Comparison of ENCODE assay signal across 13 cellular contexts in genomic region chr7:49771427-49772176, GRCh38. TPM values are rescaled to one million over a fixed set of nuclear protein-coding genes. Genes with fewer than 3 reads are reported as not detected.
DNase-seq lines count a peak whose midpoint lies in the region; ATAC-seq, FAIRE-seq and TF ChIP-seq lines count a peak whose summit lies in the region.
"Had no signal": no experiment of that assay in that cellular context is flagged by ENCODE, and none has a peak within 500 bp of the region (broad histone marks: within the 10 kb centered on the region; RNA-seq: fewer than 3 reads in every experiment).

No MANE protein-coding gene starts in this region.

- H4K8ac ChIP-seq in trophoblast cell (ENCODE audit: low read depth, low read length): no peak overlapping the region

- intact Hi-C loops in pancreas (cut with DNase I): no loop called here

- H3K27ac Mint-ChIP-seq in neural progenitor cell (no peak overlapping the region), mesothelial cell of epicardium (no peak overlapping the region)

- ATAC-seq in GM18907 (IDR thresholded peaks at IDR 0.05; ENCODE audit: unreplicated experiment) (peak; percentile 28), GM21786 (IDR thresholded peaks at IDR 0.05; ENCODE audit: unreplicated experiment) (peak; percentile 33), HG03175 (IDR thresholded peaks at IDR 0.05; ENCODE audit: unreplicated experiment) (peak; percentile 34), pancreas (no peak)

- H3K27ac ChIP-seq in neural progenitor cell (no peak overlapping the region), trophoblast cell (ENCODE audit: low read depth, low read length) (no peak overlapping the region), pancreas (no peak overlapping the region)
- H3K27ac ChIP-seq: BLaER1 treated with 17β-estradiol and CSF1 and Interleukin-3, amounts not matched to agents 10 nM and 100 nM; neutrophil; skin epidermis had no signal

- no peak overlapping the region for H2BK120ac ChIP-seq in trophoblast cell (ENCODE audit: insufficient read depth, low read length, poor library complexity)

- no peaks in the 10 kb centered on the region for H3K9me3 Mint-ChIP-seq in neural progenitor cell
- no peaks in the 10 kb centered on the region for H3K9me3 Mint-ChIP-seq in mesothelial cell of epicardium

- no peaks in the 10 kb centered on the region for H3K36me3 Mint-ChIP-seq in neural progenitor cell
- H3K36me3 Mint-ChIP-seq in mesothelial cell of epicardium: no peaks in the 10 kb centered on the region

- H3K36me3 ChIP-seq in neural progenitor cell: no peaks in the 10 kb centered on the region
- H3K36me3 ChIP-seq in trophoblast cell (ENCODE audit: control insufficient read depth in 1 of 2, insufficient read depth in 2 of 2, low read length in 2 of 2): no peaks in the 10 kb centered on the region
- H3K36me3 ChIP-seq in pancreas: no peaks in the 10 kb centered on the region
- H3K36me3 ChIP-seq: BLaER1 treated with 17β-estradiol and CSF1 and Interleukin-3, amounts not matched to agents 10 nM and 100 nM; neutrophil had no signal

- peaks cover 17% of the 10 kb centered on the region for H4K20me1 ChIP-seq in neural progenitor cell (ENCODE audit: low read depth)

- H3F3A ChIP-seq in neural progenitor cell (ENCODE audit: low read depth): peaks cover 13% of the 10 kb centered on the region

- H3K4me2 ChIP-seq in neural progenitor cell (no peak overlapping the region), trophoblast cell (ENCODE audit: low read length) (no peak overlapping the region)

- H2BK12ac ChIP-seq in trophoblast cell (ENCODE audit: low read length): no peak overlapping the region

- H3K4me3 ChIP-seq in neural progenitor cell (no peak overlapping the region), trophoblast cell (ENCODE audit: low read depth, low read length) (no peak overlapping the region), pancreas (no peak overlapping the region)
- H3K4me3 ChIP-seq: BLaER1 treated with 17β-estradiol and CSF1 and Interleukin-3, amounts not matched to agents 10 nM and 100 nM; skin epidermis had no signal

- H3K79me2 ChIP-seq in neural progenitor cell (ENCODE audit: low read depth): no peaks in the 10 kb centered on the region
- no peaks in the 10 kb centered on the region for H3K79me2 ChIP-seq in trophoblast cell (ENCODE audit: control insufficient read depth, insufficient read depth, low read length, poor library complexity)

- H3K4ac ChIP-seq in trophoblast cell (ENCODE audit: low read depth, low read length): no peak overlapping the region

- H3K27me3 Mint-ChIP-seq in neural progenitor cell (ENCODE audit: insufficient read depth, low read depth) (peaks cover 48% of the 10 kb centered on the region), mesothelial cell of epicardium (ENCODE audit: low read depth) (peaks cover 87% of the 10 kb centered on the region)

- H3K4me1 ChIP-seq in neural progenitor cell: peaks cover 17% of the 10 kb centered on the region
- peaks cover 14 to 21% of the 10 kb centered on the region in 2 experiments for H3K4me1 ChIP-seq in trophoblast cell (ENCODE audit: control insufficient read depth in 1 of 2, insufficient read depth in 2 of 2, low read length in 2 of 2)
- peaks cover 0 to 12% (median 10%) of the 10 kb centered on the region in 3 donors for H3K4me1 ChIP-seq in pancreas

- no peak for FAIRE-seq in pancreas (lab: Jason Lieb, UNC)

- peak overlapping the region; percentile 67 for H3K4me3 Mint-ChIP-seq in neural progenitor cell
- H3K4me3 Mint-ChIP-seq in mesothelial cell of epicardium: no peak overlapping the region

- no peak overlapping the region for H3K14ac ChIP-seq in trophoblast cell (ENCODE audit: low read length)

- no peak overlapping the region for H3K18ac ChIP-seq in trophoblast cell (ENCODE audit: low read length)

- whole genome bisulfite sequencing in trophoblast cell (ENCODE audit: extremely low coverage, insufficient coverage, insufficient read length): no CpG with 5 or more reads among the region's 11 CpGs
- WGBS in pancreas, 2 donors: 93 to 96% methylated on average over 11 of the region's 11 CpGs

- no peak overlapping the region for H2AK5ac ChIP-seq in trophoblast cell (ENCODE audit: low read length)

- H2AFZ ChIP-seq in neural progenitor cell (replicated peaks) (no peak overlapping the region), trophoblast cell (ENCODE audit: insufficient read depth, low read length, poor library complexity) (no peak overlapping the region)

- no peak overlapping the region for H3K9ac ChIP-seq in neural progenitor cell
- no peak overlapping the region for H3K9ac ChIP-seq in trophoblast cell (ENCODE audit: low read length)
- H3K9ac ChIP-seq: BLaER1 treated with 17β-estradiol and CSF1 and Interleukin-3, amounts not matched to agents 10 nM and 100 nM had no signal

- H3K27me3 ChIP-seq in neural progenitor cell: peaks cover 79% of the 10 kb centered on the region
- peaks cover 31% of the 10 kb centered on the region for H3K27me3 ChIP-seq in trophoblast cell (ENCODE audit: insufficient read depth, low read length)
- peaks cover 0 to 12% (median 0%) of the 10 kb centered on the region in 4 donors for H3K27me3 ChIP-seq in pancreas

- H3K79me1 ChIP-seq in trophoblast cell (ENCODE audit: low read length): no peaks in the 10 kb centered on the region

- H3K9me3 ChIP-seq in neural progenitor cell (ENCODE audit: low read depth) (no peaks in the 10 kb centered on the region), trophoblast cell (ENCODE audit: insufficient read depth, low read depth, low read length) (peaks cover 4% of the 10 kb centered on the region), pancreas (no peaks in the 10 kb centered on the region)
- H3K9me3 ChIP-seq: BLaER1 treated with 17β-estradiol and CSF1 and Interleukin-3, amounts not matched to agents 10 nM and 100 nM; neutrophil had no signal

- TF ChIP-seq CTCF in neural progenitor cell (IDR thresholded peaks at IDR 0.05) (no peak), mesothelial cell of epicardium (IDR thresholded peaks at IDR 0.05; ENCODE audit: unreplicated experiment) (no peak), pancreas (IDR thresholded peaks at IDR 0.05) (no peak)

- H3K4me1 Mint-ChIP-seq in neural progenitor cell (peaks cover 10% of the 10 kb centered on the region), mesothelial cell of epicardium (peaks cover 13% of the 10 kb centered on the region)

- H3K23ac ChIP-seq in trophoblast cell (ENCODE audit: low read length): no peak overlapping the region

- no peak overlapping the region for H4K91ac ChIP-seq in trophoblast cell (ENCODE audit: low read depth, low read length)

- no peak overlapping the region for H2BK5ac ChIP-seq in trophoblast cell (ENCODE audit: low read depth, low read length, poor library complexity)

- no peak for DNase-seq in neural progenitor cell (ENCODE audit: low spot score)
- DNase-seq in trophoblast cell: no peak
- DNase-seq in T-helper 2 cell: no peak
- no peak for DNase-seq in mesothelial cell of epicardium (ENCODE audit: low spot score in 2 of 2, unreplicated experiment in 2 of 2)
- DNase-seq in pancreas: no peak
- DNase-seq: activated CD4-positive, alpha-beta T cell treated with anti-CD3 and anti-CD28 coated beads for 1 hour had no signal

- no peak overlapping the region for H4K12ac ChIP-seq in trophoblast cell (ENCODE audit: low read depth, low read length)

RNA-seq across cellular contexts. Expression of gene VWC2, which starts 1.8 kb away (rescaled TPM):
- total RNA-seq in neural progenitor cell (ENCODE audit: low replicate concordance): 0.03 TPM in 1 of 2 replicates, not detected in the other
- under 0.01 TPM in 1 of 2 replicates, not detected in the other for polyA plus RNA-seq in trophoblast cell (2013)
- total RNA-seq in mesothelial cell of epicardium: 0.27 to 0.32 TPM (median 0.29 TPM) in 3 replicates
- under 1 TPM in 3 of 6 donors, not detected in 3; under 0.01 to 0.04 (median 0.03) TPM for total RNA-seq in pancreas
- under 1 TPM in 1 of 2 donors, not detected in 1; 0.02 TPM for polyA plus RNA-seq in pancreas
- total RNA-seq: liver had no signal
- polyA plus RNA-seq: liver had no signal

Comparison
In these comparisons a context has a peak if more than half of its experiments do, and no peak if none do; other contexts are left out.
1. ATAC-seq: peak in GM18907 (single experiment), GM21786 (single experiment) and HG03175 (single experiment); none in pancreas (0 of 4).